Comparison of ENCODE assay signal across 1 cellular context in the genomic region with DNA sequence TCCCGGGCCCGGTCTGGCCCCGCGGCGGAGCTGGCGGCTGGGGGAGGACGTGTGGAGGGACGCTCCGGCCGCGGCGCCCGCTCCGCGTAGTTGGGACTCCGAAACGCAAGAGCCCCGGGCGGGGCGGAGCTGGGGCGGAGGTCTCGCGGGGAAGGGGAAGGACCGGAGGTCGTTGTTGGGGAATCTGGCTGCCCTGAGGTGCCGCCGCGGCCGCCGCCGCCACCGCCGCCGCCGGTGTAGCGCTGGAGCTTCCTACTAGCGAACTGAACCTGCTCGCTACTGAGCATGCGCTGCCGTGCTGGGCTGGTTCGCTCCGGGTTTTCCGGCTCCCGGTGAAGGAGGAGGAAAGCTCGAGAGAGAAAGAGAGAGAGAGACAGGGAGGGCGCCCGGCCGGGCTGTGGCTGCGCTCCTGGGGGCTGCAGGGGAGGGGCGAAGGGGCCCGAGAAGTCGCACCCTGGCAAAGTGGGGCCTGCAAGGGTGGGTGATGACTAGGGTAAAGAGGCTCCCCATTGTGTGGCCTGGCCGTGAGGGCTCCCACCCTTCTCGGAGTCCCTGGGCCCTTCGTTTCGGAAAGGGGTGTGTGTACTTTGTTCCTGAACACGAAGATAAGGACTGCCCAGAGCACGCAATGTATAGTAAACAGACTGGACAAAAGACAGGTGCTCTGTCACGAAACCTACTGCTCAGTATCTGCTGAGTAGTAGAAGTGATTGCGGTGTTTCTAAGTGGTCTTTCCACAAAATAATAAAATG.
TF ChIP-seq lines count a peak whose summit lies in the region.

A gene (minus strand): TSS at position 281 of the 752 bp plus-strand sequence. CDS start 629 bp downstream, outside the sequence.

TF ChIP-seq in HepG2, 621 proteins besides CTCF, POLR2A, EP300 and RAD21 (continued from another document and continues in another):
- TF ChIP-seq HHEX (CRISPR knock-in tag; IDR thresholded peaks at IDR 0.05) (peak; percentile 35; the same call in 1 of the 2 replicates), SNAPC2 (CRISPR knock-in tag; IDR thresholded peaks at IDR 0.05) (0 out of 2 replicates have a peak, but pooled peaks have one; percentile 62), HOXD1 (CRISPR knock-in tag; IDR thresholded peaks at IDR 0.05) (peak; percentile 69; the same call in 1 of the 2 replicates), ZSCAN21 (CRISPR knock-in tag; IDR thresholded peaks at IDR 0.05; ENCODE audit: borderline replicate concordance) (peak; percentile 86), U2AF2 (IDR thresholded peaks at IDR 0.05; ENCODE audit: low read depth, low read length) (0 out of 2 replicates have a peak, but pooled peaks have one; percentile 27), CHD2 (IDR thresholded peaks at IDR 0.05; ENCODE audit: low read depth, low read length) (peak; percentile 68; the same call in 1 of the 2 replicates), ZNF431 (CRISPR knock-in tag; IDR thresholded peaks at IDR 0.05; ENCODE audit: borderline replicate concordance, low read depth) (peak; percentile 81; the same call in 1 of the 2 replicates), ZNF350 (CRISPR knock-in tag; IDR thresholded peaks at IDR 0.05; ENCODE audit: borderline replicate concordance, low read depth) (peak; percentile 95), ZNF230 (CRISPR knock-in tag; IDR thresholded peaks at IDR 0.05) (peak; percentile 90), ZNF749 (CRISPR knock-in tag; IDR thresholded peaks at IDR 0.05; ENCODE audit: borderline replicate concordance) (peak; percentile 94; the same call in 1 of the 2 replicates), ELF1 (CRISPR knock-in tag; IDR thresholded peaks at IDR 0.05) (peak; percentile 82), NFIC (IDR thresholded peaks at IDR 0.05; ENCODE audit: low read length) (peak; percentile 51; the same call in 1 of the 2 replicates), ZFP90 (CRISPR knock-in tag; IDR thresholded peaks at IDR 0.05; ENCODE audit: borderline replicate concordance) (no peak), ZMYM4 (CRISPR knock-in tag; IDR thresholded peaks at IDR 0.05) (peak; percentile 83), ZNF12 (CRISPR knock-in tag; IDR thresholded peaks at IDR 0.05) (peak; percentile 37; the same call in 1 of the 2 replicates), SALL2 (CRISPR knock-in tag; IDR thresholded peaks at IDR 0.05) (no peak; the same call in 1 of the 2 replicates), TCF12 (IDR thresholded peaks at IDR 0.05) (no peak), TCF12 (CRISPR knock-in tag; IDR thresholded peaks at IDR 0.05) (peak; percentile 73; the same call in 1 of the 2 replicates), ZNF598 (CRISPR knock-in tag; IDR thresholded peaks at IDR 0.05; ENCODE audit: borderline replicate concordance) (peak; percentile 93; the same call in 1 of the 2 replicates), HNF4G (IDR thresholded peaks at IDR 0.05; ENCODE audit: borderline replicate concordance, low read depth, low read length) (no peak; the same call in none of the 2 replicates), HNF4G (CRISPR knock-in tag; IDR thresholded peaks at IDR 0.05; ENCODE audit: borderline replicate concordance, low read depth) (peak; percentile 28; the same call in 1 of the 2 replicates), SCMH1 (CRISPR knock-in tag; IDR thresholded peaks at IDR 0.05; ENCODE audit: borderline replicate concordance) (no peak), ATRX (CRISPR knock-in tag; IDR thresholded peaks at IDR 0.05; ENCODE audit: borderline replicate concordance) (no peak), FOSL1 (CRISPR knock-in tag; IDR thresholded peaks at IDR 0.05; ENCODE audit: borderline replicate concordance) (no peak), NFATC3 (CRISPR knock-in tag; IDR thresholded peaks at IDR 0.05) (0 out of 2 replicates have a peak, but pooled peaks have one; percentile 87), MIER3 (CRISPR knock-in tag; IDR thresholded peaks at IDR 0.05; ENCODE audit: borderline replicate concordance) (peak; percentile 88), ZNF136 (CRISPR knock-in tag; IDR thresholded peaks at IDR 0.05; ENCODE audit: low read depth) (no peak; the same call in 1 of the 2 replicates), SPEN (CRISPR knock-in tag; IDR thresholded peaks at IDR 0.05; ENCODE audit: low read depth) (peak; percentile 94), ZFP62 (CRISPR knock-in tag; IDR thresholded peaks at IDR 0.05) (no peak), KAT8 (CRISPR knock-in tag; IDR thresholded peaks at IDR 0.05) (peak; percentile 90), ISL2 (CRISPR knock-in tag; IDR thresholded peaks at IDR 0.05) (peak; percentile 41; the same call in 1 of the 2 replicates), ZFP36 (IDR thresholded peaks at IDR 0.05; ENCODE audit: borderline replicate concordance, low read depth, low read length, partially characterized antibody) (no peak), RORA (CRISPR knock-in tag; IDR thresholded peaks at IDR 0.05) (no peak), ZNF326 (CRISPR knock-in tag; IDR thresholded peaks at IDR 0.05; ENCODE audit: borderline replicate concordance) (no peak), ETV6 (CRISPR knock-in tag; conservative IDR thresholded peaks at IDR 0.05) (peak; percentile 86), RARG (CRISPR knock-in tag; IDR thresholded peaks at IDR 0.05; ENCODE audit: low read depth) (no peak), ZKSCAN8 (CRISPR knock-in tag; IDR thresholded peaks at IDR 0.05; ENCODE audit: borderline replicate concordance) (peak; percentile 80), NCOR1 (IDR thresholded peaks at IDR 0.05; ENCODE audit: borderline replicate concordance, low read length) (peak; percentile 92)
- TF ChIP-seq, protein P1, sequence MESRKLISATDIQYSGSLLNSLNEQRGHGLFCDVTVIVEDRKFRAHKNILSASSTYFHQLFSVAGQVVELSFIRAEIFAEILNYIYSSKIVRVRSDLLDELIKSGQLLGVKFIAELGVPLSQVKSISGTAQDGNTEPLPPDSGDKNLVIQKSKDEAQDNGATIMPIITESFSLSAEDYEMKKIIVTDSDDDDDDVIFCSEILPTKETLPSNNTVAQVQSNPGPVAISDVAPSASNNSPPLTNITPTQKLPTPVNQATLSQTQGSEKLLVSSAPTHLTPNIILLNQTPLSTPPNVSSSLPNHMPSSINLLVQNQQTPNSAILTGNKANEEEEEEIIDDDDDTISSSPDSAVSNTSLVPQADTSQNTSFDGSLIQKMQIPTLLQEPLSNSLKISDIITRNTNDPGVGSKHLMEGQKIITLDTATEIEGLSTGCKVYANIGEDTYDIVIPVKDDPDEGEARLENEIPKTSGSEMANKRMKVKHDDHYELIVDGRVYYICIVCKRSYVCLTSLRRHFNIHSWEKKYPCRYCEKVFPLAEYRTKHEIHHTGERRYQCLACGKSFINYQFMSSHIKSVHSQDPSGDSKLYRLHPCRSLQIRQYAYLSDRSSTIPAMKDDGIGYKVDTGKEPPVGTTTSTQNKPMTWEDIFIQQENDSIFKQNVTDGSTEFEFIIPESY (CRISPR knock-in tag; IDR thresholded peaks at IDR 0.05), result peak; percentile 31; the same call in 1 of the 2 replicates
- TF ChIP-seq, protein P2, sequence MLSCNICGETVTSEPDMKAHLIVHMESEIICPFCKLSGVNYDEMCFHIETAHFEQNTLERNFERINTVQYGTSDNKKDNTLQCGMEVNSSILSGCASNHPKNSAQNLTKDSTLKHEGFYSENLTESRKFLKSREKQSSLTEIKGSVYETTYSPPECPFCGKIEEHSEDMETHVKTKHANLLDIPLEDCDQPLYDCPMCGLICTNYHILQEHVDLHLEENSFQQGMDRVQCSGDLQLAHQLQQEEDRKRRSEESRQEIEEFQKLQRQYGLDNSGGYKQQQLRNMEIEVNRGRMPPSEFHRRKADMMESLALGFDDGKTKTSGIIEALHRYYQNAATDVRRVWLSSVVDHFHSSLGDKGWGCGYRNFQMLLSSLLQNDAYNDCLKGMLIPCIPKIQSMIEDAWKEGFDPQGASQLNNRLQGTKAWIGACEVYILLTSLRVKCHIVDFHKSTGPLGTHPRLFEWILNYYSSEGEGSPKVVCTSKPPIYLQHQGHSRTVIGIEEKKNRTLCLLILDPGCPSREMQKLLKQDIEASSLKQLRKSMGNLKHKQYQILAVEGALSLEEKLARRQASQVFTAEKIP (CRISPR knock-in tag; IDR thresholded peaks at IDR 0.05; ENCODE audit: borderline replicate concordance), result no peak
- TF ChIP-seq, protein P3, sequence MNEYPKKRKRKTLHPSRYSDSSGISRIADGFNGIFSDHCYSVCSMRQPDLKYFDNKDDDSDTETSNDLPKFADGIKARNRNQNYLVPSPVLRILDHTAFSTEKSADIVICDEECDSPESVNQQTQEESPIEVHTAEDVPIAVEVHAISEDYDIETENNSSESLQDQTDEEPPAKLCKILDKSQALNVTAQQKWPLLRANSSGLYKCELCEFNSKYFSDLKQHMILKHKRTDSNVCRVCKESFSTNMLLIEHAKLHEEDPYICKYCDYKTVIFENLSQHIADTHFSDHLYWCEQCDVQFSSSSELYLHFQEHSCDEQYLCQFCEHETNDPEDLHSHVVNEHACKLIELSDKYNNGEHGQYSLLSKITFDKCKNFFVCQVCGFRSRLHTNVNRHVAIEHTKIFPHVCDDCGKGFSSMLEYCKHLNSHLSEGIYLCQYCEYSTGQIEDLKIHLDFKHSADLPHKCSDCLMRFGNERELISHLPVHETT (CRISPR knock-in tag; conservative IDR thresholded peaks at IDR 0.05), result peak; percentile 94
- TF ChIP-seq, protein P4, sequence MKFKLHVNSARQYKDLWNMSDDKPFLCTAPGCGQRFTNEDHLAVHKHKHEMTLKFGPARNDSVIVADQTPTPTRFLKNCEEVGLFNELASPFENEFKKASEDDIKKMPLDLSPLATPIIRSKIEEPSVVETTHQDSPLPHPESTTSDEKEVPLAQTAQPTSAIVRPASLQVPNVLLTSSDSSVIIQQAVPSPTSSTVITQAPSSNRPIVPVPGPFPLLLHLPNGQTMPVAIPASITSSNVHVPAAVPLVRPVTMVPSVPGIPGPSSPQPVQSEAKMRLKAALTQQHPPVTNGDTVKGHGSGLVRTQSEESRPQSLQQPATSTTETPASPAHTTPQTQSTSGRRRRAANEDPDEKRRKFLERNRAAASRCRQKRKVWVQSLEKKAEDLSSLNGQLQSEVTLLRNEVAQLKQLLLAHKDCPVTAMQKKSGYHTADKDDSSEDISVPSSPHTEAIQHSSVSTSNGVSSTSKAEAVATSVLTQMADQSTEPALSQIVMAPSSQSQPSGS (CRISPR knock-in tag; IDR thresholded peaks at IDR 0.05), result peak; percentile 42; the same call in 1 of the 2 replicates
- TF ChIP-seq, protein P5, sequence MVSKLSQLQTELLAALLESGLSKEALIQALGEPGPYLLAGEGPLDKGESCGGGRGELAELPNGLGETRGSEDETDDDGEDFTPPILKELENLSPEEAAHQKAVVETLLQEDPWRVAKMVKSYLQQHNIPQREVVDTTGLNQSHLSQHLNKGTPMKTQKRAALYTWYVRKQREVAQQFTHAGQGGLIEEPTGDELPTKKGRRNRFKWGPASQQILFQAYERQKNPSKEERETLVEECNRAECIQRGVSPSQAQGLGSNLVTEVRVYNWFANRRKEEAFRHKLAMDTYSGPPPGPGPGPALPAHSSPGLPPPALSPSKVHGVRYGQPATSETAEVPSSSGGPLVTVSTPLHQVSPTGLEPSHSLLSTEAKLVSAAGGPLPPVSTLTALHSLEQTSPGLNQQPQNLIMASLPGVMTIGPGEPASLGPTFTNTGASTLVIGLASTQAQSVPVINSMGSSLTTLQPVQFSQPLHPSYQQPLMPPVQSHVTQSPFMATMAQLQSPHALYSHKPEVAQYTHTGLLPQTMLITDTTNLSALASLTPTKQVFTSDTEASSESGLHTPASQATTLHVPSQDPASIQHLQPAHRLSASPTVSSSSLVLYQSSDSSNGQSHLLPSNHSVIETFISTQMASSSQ (IDR thresholded peaks at IDR 0.05; ENCODE audit: low read depth), result 0 out of 2 replicates have a peak, but pooled peaks have one; percentile 32
- TF ChIP-seq, protein P5 (CRISPR knock-in tag; IDR thresholded peaks at IDR 0.05; ENCODE audit: borderline replicate concordance), result peak; percentile 43
- TF ChIP-seq, protein P6, sequence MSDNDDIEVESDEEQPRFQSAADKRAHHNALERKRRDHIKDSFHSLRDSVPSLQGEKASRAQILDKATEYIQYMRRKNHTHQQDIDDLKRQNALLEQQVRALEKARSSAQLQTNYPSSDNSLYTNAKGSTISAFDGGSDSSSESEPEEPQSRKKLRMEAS (IDR thresholded peaks at IDR 0.05), result peak; percentile 91
- TF ChIP-seq, protein P7, sequence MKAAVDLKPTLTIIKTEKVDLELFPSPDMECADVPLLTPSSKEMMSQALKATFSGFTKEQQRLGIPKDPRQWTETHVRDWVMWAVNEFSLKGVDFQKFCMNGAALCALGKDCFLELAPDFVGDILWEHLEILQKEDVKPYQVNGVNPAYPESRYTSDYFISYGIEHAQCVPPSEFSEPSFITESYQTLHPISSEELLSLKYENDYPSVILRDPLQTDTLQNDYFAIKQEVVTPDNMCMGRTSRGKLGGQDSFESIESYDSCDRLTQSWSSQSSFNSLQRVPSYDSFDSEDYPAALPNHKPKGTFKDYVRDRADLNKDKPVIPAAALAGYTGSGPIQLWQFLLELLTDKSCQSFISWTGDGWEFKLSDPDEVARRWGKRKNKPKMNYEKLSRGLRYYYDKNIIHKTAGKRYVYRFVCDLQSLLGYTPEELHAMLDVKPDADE (CRISPR knock-in tag; IDR thresholded peaks at IDR 0.05), result no peak
- TF ChIP-seq, protein P8, sequence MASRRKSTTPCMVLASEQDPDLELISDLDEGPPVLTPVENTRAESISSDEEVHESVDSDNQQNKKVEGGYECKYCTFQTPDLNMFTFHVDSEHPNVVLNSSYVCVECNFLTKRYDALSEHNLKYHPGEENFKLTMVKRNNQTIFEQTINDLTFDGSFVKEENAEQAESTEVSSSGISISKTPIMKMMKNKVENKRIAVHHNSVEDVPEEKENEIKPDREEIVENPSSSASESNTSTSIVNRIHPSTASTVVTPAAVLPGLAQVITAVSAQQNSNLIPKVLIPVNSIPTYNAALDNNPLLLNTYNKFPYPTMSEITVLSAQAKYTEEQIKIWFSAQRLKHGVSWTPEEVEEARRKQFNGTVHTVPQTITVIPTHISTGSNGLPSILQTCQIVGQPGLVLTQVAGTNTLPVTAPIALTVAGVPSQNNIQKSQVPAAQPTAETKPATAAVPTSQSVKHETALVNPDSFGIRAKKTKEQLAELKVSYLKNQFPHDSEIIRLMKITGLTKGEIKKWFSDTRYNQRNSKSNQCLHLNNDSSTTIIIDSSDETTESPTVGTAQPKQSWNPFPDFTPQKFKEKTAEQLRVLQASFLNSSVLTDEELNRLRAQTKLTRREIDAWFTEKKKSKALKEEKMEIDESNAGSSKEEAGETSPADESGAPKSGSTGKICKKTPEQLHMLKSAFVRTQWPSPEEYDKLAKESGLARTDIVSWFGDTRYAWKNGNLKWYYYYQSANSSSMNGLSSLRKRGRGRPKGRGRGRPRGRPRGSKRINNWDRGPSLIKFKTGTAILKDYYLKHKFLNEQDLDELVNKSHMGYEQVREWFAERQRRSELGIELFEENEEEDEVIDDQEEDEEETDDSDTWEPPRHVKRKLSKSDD (CRISPR knock-in tag; IDR thresholded peaks at IDR 0.05; ENCODE audit: low read depth), result peak; percentile 81; the same call in 1 of the 2 replicates
